Comparison of ENCODE assay signal across 10 cellular contexts in the genomic region with DNA sequence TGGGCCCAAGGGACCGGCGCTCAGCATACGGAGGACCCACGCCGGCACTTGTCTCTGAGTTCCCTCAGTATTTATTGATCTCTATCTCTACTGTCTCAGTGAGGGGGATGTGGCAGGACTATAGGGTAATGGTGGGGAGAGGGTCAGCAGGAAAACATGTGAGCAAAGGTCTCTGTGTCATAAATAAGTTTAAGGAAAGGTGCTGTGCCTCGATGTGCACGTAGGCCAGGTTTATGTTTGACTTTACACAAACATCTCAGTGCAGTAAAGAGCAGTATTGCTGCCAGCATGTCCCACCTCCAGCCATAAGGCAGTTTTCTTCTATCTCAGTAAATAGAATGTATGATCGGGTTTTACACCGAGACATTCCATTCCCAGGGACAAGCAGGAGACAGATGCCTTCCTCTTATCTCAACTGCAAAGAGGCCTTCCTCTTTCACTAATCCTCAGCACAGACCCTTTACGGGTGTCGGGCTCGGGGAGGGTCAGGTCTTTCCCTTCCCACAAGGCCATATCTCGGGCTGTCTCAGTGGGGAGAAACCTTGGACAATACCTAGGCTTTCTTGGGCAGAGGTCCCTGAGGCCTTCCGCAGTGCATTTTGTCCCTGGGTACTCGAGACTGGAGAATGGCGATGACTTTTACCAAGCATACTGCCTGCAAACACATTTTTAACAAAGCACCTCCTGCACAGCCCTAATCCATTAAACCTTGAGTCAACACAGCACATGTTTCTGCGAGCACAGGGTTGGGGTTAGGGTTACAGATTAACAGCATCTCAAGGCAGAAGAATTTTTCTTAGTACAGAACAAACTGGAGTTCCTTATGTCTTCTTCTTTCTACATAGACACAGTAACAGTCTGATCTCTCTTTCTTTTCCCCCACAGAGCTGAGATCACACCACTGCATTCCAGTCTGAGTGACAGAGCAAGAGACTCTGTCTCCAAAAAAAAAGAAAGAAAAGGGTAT. TPM values are rescaled to one million over a fixed set of nuclear protein-coding genes. Genes with fewer than 3 reads are reported as not detected.
DNase-seq lines count a peak whose midpoint lies in the region; ATAC-seq, FAIRE-seq and TF ChIP-seq lines count a peak whose summit lies in the region.
"Not testable (repeated sequence)": the region's sequence is repeated elsewhere in the genome, so short reads cannot be mapped to it uniquely, and the experiment has no call there.
"Had no signal": no experiment of that assay in that cellular context is flagged by ENCODE, and none has a peak within 500 bp of the region (broad histone marks: within the 10 kb centered on the region; RNA-seq: fewer than 3 reads in every experiment).

No MANE protein-coding gene starts in this region.

- H3K9me3 ChIP-seq in WERI-Rb-1 (ENCODE audit: severe bottlenecking); pancreas: not testable (repeated sequence)

- H4K5ac ChIP-seq in mesendoderm (ENCODE audit: low read length), result not testable (repeated sequence)

- H3K4me3 ChIP-seq in WERI-Rb-1 (ENCODE audit: low read depth, low read length), result 0 out of 2 replicates have a peak overlapping the region, but pooled peaks have one; percentile 14
- H3K4me3 ChIP-seq in mesendoderm (ENCODE audit: low read length); pancreas: not testable (repeated sequence)

- not testable (repeated sequence) for H2BK15ac ChIP-seq in mesendoderm (replicated peaks; ENCODE audit: low read depth)

- peak overlapping the region; percentile 78 for H3K56ac ChIP-seq in mesendoderm (ENCODE audit: low read length)

- not testable (repeated sequence) for ATAC-seq in pancreas

- peaks cover 20% of the 10 kb centered on the region for H3K27me3 Mint-ChIP-seq in chondrocyte (ENCODE audit: low read depth)

- H3K27ac Mint-ChIP-seq in chondrocyte (ENCODE audit: unreplicated experiment), result peak overlapping the region; percentile 14

- H3K27ac ChIP-seq in WERI-Rb-1 (peak overlapping the region; percentile 77), mesendoderm (ENCODE audit: low read depth, low read length) (peak overlapping the region; percentile 96), pancreas (peak overlapping the region; percentile 5 to 48 (median 17))

- not testable (repeated sequence) for H3K79me1 ChIP-seq in mesendoderm (ENCODE audit: low read length)

- peak; percentile 77 for FAIRE-seq in islet of Langerhans (lab: Jason Lieb, UNC)
- FAIRE-seq in pancreas (lab: Jason Lieb, UNC), result not testable (repeated sequence)

- H3K36me3 Mint-ChIP-seq in chondrocyte (ENCODE audit: low read depth), result not testable (repeated sequence)

- H2BK5ac ChIP-seq in mesendoderm (ENCODE audit: low read length), result peak overlapping the region; percentile 80

- no CpG with 5 or more reads among the region's 17 CpGs for WGBS in mesendoderm (ENCODE audit: extremely low coverage, insufficient coverage, low lambda C conversion rate)
- WGBS in pancreas, 2 donors, result 47 to 52% methylated on average over 17 of the region's 17 CpGs

- not testable (repeated sequence) for H3K9ac ChIP-seq in mesendoderm (ENCODE audit: low read length)

- H3K36me3 ChIP-seq in WERI-Rb-1; mesendoderm (ENCODE audit: control insufficient read depth, insufficient read depth, low read length); pancreas: not testable (repeated sequence)

- H3K4me2 ChIP-seq in mesendoderm (ENCODE audit: low read length), result not testable (repeated sequence)

- not testable (repeated sequence) for H3K79me2 ChIP-seq in mesendoderm (ENCODE audit: control insufficient read depth, insufficient read depth, low read length)

- TF ChIP-seq CTCF in WERI-Rb-1 (IDR thresholded peaks at IDR 0.05; ENCODE audit: low read depth, low read length); chondrocyte (IDR thresholded peaks at IDR 0.05); pancreas (IDR thresholded peaks at IDR 0.05): not testable (repeated sequence)

- H4K8ac ChIP-seq in mesendoderm (ENCODE audit: low read depth, low read length), result peak overlapping the region; percentile 81

- peak overlapping the region; percentile 77 for H3K4ac ChIP-seq in mesendoderm (ENCODE audit: low read depth, low read length)

- DNase-seq in ELF-1 (ENCODE audit: low read depth, low spot score), result peak; percentile 48
- peak; percentile 32 for DNase-seq in NCI-H524 treated with DMSO at 0.1 percent for 48 hours (lab: John Stamatoyannopoulos, UW)
- DNase-seq in WERI-Rb-1, result peak; percentile 80
- DNase-seq in chondrocyte (ENCODE audit: low spot score), result not testable (repeated sequence)
- DNase-seq in mesendoderm, result peak; percentile 89
- DNase-seq in pancreas, result peak in 1 of 6 donors; percentile 18

- H3K27me3 ChIP-seq in WERI-Rb-1 (ENCODE audit: insufficient read depth, low read depth, severe bottlenecking); mesendoderm (ENCODE audit: insufficient read depth, low read length, poor library complexity); pancreas: not testable (repeated sequence)

- peak overlapping the region; percentile 88 for H2BK120ac ChIP-seq in mesendoderm (ENCODE audit: low read depth, low read length)

- H3K23ac ChIP-seq in mesendoderm (ENCODE audit: low read length), result not testable (repeated sequence)

- H3K9me3 Mint-ChIP-seq in chondrocyte (ENCODE audit: low read depth), result not testable (repeated sequence)

- H3K18ac ChIP-seq in mesendoderm (ENCODE audit: low read length), result peak overlapping the region; percentile 68

- not testable (repeated sequence) for H3K4me1 ChIP-seq in mesendoderm (ENCODE audit: control insufficient read depth, low read depth, low read length); pancreas

- not testable (repeated sequence) for H3K4me3 Mint-ChIP-seq in chondrocyte (ENCODE audit: unreplicated experiment)

- H3K4me1 Mint-ChIP-seq in chondrocyte (ENCODE audit: low read depth), result peaks cover 12% of the 10 kb centered on the region

- H2AK5ac ChIP-seq in mesendoderm (ENCODE audit: low read length), result not testable (repeated sequence)

- intact Hi-C loops in pancreas (cut with DNase I), result not testable (repeated sequence)

RNA-seq across cellular contexts. Expression of gene HAVCR1, which starts 24.5 kb away (rescaled TPM):
- 0.15 TPM in 1 of 3 replicates, not detected in the others for total RNA-seq in chondrocyte
- polyA plus RNA-seq in mesendoderm (2013, experiment 1 of 2), result not detected
- 0.11 TPM for polyA plus RNA-seq in mesendoderm (2013, experiment 2 of 2)
- total RNA-seq in pancreas, result under 1 TPM in 1 of 6 donors, not detected in 5; 0.18 TPM
- not detected for polyA plus RNA-seq in pancreas
- total RNA-seq: HFFc6, HT1080, PC-9 had no signal

Comparison
In these comparisons a context has a peak if more than half of its experiments do, and no peak if none do; other contexts are left out.
1. H3K27ac ChIP-seq: peak in every context shown above with its lines; median percentile 96 in mesendoderm; 77 in WERI-Rb-1; 17 in pancreas.